ENCODE assay signal across 9 cellular contexts in the genomic region with DNA sequence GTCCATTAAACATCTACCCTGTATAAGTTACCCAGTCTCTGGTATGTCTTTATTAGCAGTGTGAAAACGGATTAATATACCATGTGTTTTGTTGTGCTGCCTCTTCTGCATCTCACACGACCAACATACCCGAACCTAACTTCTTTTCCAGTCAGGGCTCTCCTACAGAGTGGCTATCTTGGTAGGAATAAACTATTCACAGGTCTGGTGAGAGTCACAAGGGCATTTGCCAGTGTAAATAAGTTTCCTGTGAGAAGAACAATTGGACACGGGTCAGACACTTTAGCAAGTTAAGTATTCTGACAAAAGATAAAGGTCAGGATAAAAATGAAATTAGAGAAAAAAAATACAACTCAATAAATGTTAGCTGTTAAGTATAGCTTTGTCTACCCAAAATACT.
DNase-seq lines count a peak whose midpoint lies in the region; ATAC-seq and TF ChIP-seq lines count a peak whose summit lies in the region.
"Had no signal": no experiment of that assay in that cellular context is flagged by ENCODE, and none has a peak within 500 bp of the region (broad histone marks: within the 10 kb centered on the region; RNA-seq: fewer than 3 reads in every experiment).

No MANE protein-coding gene starts in this region.

- intact Hi-C loops in activated CD8-positive, alpha-beta T cell treated with anti-CD3 and anti-CD28 coated beads for 36 hours (cut with micrococcal nuclease) = no loop called here

- H3K27me3 ChIP-seq in ACC112 (ENCODE audit: insufficient read depth, low read length) = no peaks in the 10 kb centered on the region

- peak; percentile 0 for ATAC-seq in HG03354 (IDR thresholded peaks at IDR 0.05; ENCODE audit: poor library complexity, severe bottlenecking, unreplicated experiment)
- no peak for ATAC-seq in GM21723 (IDR thresholded peaks at IDR 0.05; ENCODE audit: unreplicated experiment)
- no peak for ATAC-seq in HG02981 (IDR thresholded peaks at IDR 0.05; ENCODE audit: unreplicated experiment)
- no peak for ATAC-seq in activated CD8-positive, alpha-beta T cell treated with anti-CD3 and anti-CD28 coated beads for 36 hours

- H3K27me3 Mint-ChIP-seq in nephron (ENCODE audit: low read depth) = no peaks in the 10 kb centered on the region
- H3K27me3 Mint-ChIP-seq in activated CD8-positive, alpha-beta T cell treated with anti-CD3 and anti-CD28 coated beads for 36 hours = no peaks in the 10 kb centered on the region
- H3K27me3 Mint-ChIP-seq: memory B cell had no signal

- no peaks in the 10 kb centered on the region for H3K4me1 Mint-ChIP-seq in nephron
- peaks cover 3% of the 10 kb centered on the region for H3K4me1 Mint-ChIP-seq in activated CD8-positive, alpha-beta T cell treated with anti-CD3 and anti-CD28 coated beads for 36 hours (ENCODE audit: low read depth)

- peaks cover 15% of the 10 kb centered on the region for H3K4me1 ChIP-seq in ACC112 (ENCODE audit: control insufficient read depth, insufficient read depth, low read length, unreplicated experiment)

- H3K4me3 Mint-ChIP-seq in nephron = no peak overlapping the region
- no peak overlapping the region for H3K4me3 Mint-ChIP-seq in activated CD8-positive, alpha-beta T cell treated with anti-CD3 and anti-CD28 coated beads for 36 hours
- H3K4me3 Mint-ChIP-seq: memory B cell had no signal

- H3K36me3 ChIP-seq in ACC112 (ENCODE audit: insufficient read depth, low read length) = peaks cover 4% of the 10 kb centered on the region; the same call in 1 of the 2 replicates

- no peak for DNase-seq in coronary artery (ENCODE audit: low spot score)
- no peak for DNase-seq in activated CD8-positive, alpha-beta T cell treated with anti-CD3 and anti-CD28 coated beads for 36 hours
- no peak for DNase-seq in LoVo (ENCODE audit: low spot score)

- H3K79me2 ChIP-seq in ACC112 (ENCODE audit: control insufficient read depth, insufficient read depth, low read length, unreplicated experiment) = no peaks in the 10 kb centered on the region

- H3K9me3 Mint-ChIP-seq in nephron = peaks cover 29% of the 10 kb centered on the region
- peaks cover 10% of the 10 kb centered on the region for H3K9me3 Mint-ChIP-seq in activated CD8-positive, alpha-beta T cell treated with anti-CD3 and anti-CD28 coated beads for 36 hours

- H3K27ac Mint-ChIP-seq in nephron = peak overlapping the region in 2 of 3 experiments; percentile 18 to 70
- H3K27ac Mint-ChIP-seq in activated CD8-positive, alpha-beta T cell treated with anti-CD3 and anti-CD28 coated beads for 36 hours = no peak overlapping the region
- H3K27ac Mint-ChIP-seq: memory B cell had no signal

- no peaks in the 10 kb centered on the region for H3K36me3 Mint-ChIP-seq in nephron (ENCODE audit: low read depth)
- H3K36me3 Mint-ChIP-seq in activated CD8-positive, alpha-beta T cell treated with anti-CD3 and anti-CD28 coated beads for 36 hours (ENCODE audit: low read depth) = no peaks in the 10 kb centered on the region
- H3K36me3 Mint-ChIP-seq: memory B cell had no signal

- H3K4me3 ChIP-seq in ACC112 (ENCODE audit: low read depth, low read length) (0 out of 2 replicates have a peak overlapping the region, but pooled peaks have one; percentile 5), coronary artery (no peak overlapping the region)

- H3K27ac ChIP-seq in ACC112 (ENCODE audit: low read depth, low read length) = peak overlapping the region; percentile 95
- H3K27ac ChIP-seq in coronary artery = peak overlapping the region; percentile 25 to 49

- TF ChIP-seq CTCF in coronary artery (IDR thresholded peaks at IDR 0.05) = no peak
- no peak for TF ChIP-seq CTCF in nephron (IDR thresholded peaks at IDR 0.05; ENCODE audit: unreplicated experiment in 3 of 3)
- TF ChIP-seq CTCF in activated CD8-positive, alpha-beta T cell treated with anti-CD3 and anti-CD28 coated beads for 36 hours (IDR thresholded peaks at IDR 0.05) = no peak

- POLR2A ChIA-PET in activated CD8-positive, alpha-beta T cell treated with anti-CD3 and anti-CD28 coated beads for 36 hours (lab: Charles Lee) = no interaction called here

- peak overlapping the region; percentile 70 for H2AFZ ChIP-seq in ACC112 (ENCODE audit: low read length, unreplicated experiment)

- CTCF ChIA-PET in activated CD8-positive, alpha-beta T cell treated with anti-CD3 and anti-CD28 coated beads for 36 hours (lab: Charles Lee) = no interaction called here
